In the genomic region with DNA sequence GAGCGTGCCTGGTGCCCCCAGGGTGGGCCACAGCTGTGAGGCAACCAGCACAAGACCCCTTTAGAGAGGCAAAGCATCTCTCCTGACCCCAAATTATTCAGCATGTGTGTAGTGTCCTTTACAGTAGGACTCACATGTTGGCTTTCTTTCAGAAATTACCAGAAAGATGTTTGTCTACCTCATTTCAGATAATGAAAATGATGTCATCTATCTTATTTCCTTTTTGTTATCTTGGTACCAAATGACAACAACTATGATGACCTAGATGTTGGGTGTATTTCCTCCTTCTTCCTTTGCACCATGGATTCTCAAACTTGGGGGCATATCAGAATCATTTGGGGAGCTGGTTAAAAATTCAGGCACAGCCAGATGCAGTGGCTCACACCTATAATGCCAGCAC, we compare ENCODE assay signal across 15 cellular contexts. TPM values are rescaled to one million over a fixed set of nuclear protein-coding genes. Genes with fewer than 3 reads are reported as not detected.
DNase-seq lines count a peak whose midpoint lies in the region; ATAC-seq, FAIRE-seq and TF ChIP-seq lines count a peak whose summit lies in the region.
"Had no signal": no experiment of that assay in that cellular context is flagged by ENCODE, and none has a peak within 500 bp of the region (broad histone marks: within the 10 kb centered on the region; RNA-seq: fewer than 3 reads in every experiment).

No MANE protein-coding gene starts in this region.

- FAIRE-seq in HepG2 (lab: Jason Lieb, UNC), result no peak
- FAIRE-seq: A204.1 had no signal

- intact Hi-C loops in HepG2 (cut with micrococcal nuclease; ENCODE audit: unreplicated experiment) (no loop called here), right lobe of liver (cut with DNase I) (no loop called here), CD14-positive monocyte (cut with micrococcal nuclease) (no loop called here)
- intact Hi-C loops in naive thymus-derived CD4-positive, alpha-beta T cell (cut with micrococcal nuclease), result no loop called here

- H3K4me3 Mint-ChIP-seq in T-helper 17 cell (no peak overlapping the region), CD14-positive monocyte (no peak overlapping the region)
- H3K4me3 Mint-ChIP-seq in naive thymus-derived CD4-positive, alpha-beta T cell, result no peak overlapping the region

- H3K79me2 ChIP-seq in HepG2 (ENCODE audit: insufficient read depth, low read length), result no peaks in the 10 kb centered on the region

- TF ChIP-seq RAD21 in HepG2 (CRISPR knock-in tag; IDR thresholded peaks at IDR 0.05), result no peak

- H2AFZ ChIP-seq in HepG2 (ENCODE audit: low read length), result no peak overlapping the region

- DNase-seq in HepG2 (ENCODE audit: low spot score) (no peak), right lobe of liver (no peak), T-helper 17 cell (no peak), NCI-H2107 (lab: John Stamatoyannopoulos, UW) (no peak), occipital lobe (lab: John Stamatoyannopoulos, UW) (no peak), CD14-positive monocyte (ENCODE audit: low spot score) (no peak)
- no peak for DNase-seq in naive thymus-derived CD4-positive, alpha-beta T cell
- DNase-seq: BE2C; Caco-2; CD8-positive, alpha-beta memory T cell; DMS53; HCEC 1CT; KBM-7 had no signal

- H3K27me3 ChIP-seq in HepG2 (ENCODE audit: control insufficient read depth in 1 of 2, insufficient read depth in 2 of 2, low read length in 2 of 2) (peaks cover 3 to 6% of the 10 kb centered on the region in 2 experiments; a peak in 2 of 5 replicates), right lobe of liver (no peaks in the 10 kb centered on the region)
- H3K27me3 ChIP-seq in naive thymus-derived CD4-positive, alpha-beta T cell (ENCODE audit: control insufficient read depth in 2 of 2, insufficient read depth in 2 of 2, low read length in 2 of 2), result no peaks in the 10 kb centered on the region
- H3K27me3 ChIP-seq: BE2C had no signal

- in situ Hi-C loops in HepG2 (cut with HindIII; ENCODE audit: extremely low pct_ligation_motif_present, low pct_unique_long_range_greater_than_20kb), result no loop called here

- TF ChIP-seq POLR2A in HepG2 (IDR thresholded peaks at IDR 0.05; ENCODE audit: insufficient read depth in 1 of 2, low read depth in 2 of 2, low read length in 2 of 2) (no peak), right lobe of liver (IDR thresholded peaks at IDR 0.05) (no peak)

- H3K9ac ChIP-seq in HepG2 (ENCODE audit: insufficient read depth, low read depth, low read length), result no peak overlapping the region

- H3K27ac Mint-ChIP-seq in T-helper 17 cell (peak overlapping the region; percentile 41), CD14-positive monocyte (no peak overlapping the region)
- H3K27ac Mint-ChIP-seq in naive thymus-derived CD4-positive, alpha-beta T cell, result no peak overlapping the region

- H3K4me1 ChIP-seq in HepG2 (ENCODE audit: insufficient read depth, low read length), result peaks cover 22% of the 10 kb centered on the region
- no peaks in the 10 kb centered on the region for H3K4me1 ChIP-seq in right lobe of liver
- no peaks in the 10 kb centered on the region for H3K4me1 ChIP-seq in naive thymus-derived CD4-positive, alpha-beta T cell (ENCODE audit: control insufficient read depth in 2 of 2, insufficient read depth in 2 of 2, low read length in 2 of 2)
- H3K4me1 ChIP-seq: BE2C had no signal

- no peak for TF ChIP-seq CTCF in HepG2 (CRISPR knock-in tag; IDR thresholded peaks at IDR 0.05)
- TF ChIP-seq CTCF in right lobe of liver (IDR thresholded peaks at IDR 0.05), result no peak
- TF ChIP-seq CTCF in CD14-positive monocyte (IDR thresholded peaks at IDR 0.05), result no peak

- BruUV-seq in HepG2 (replicated peaks; lab: Mats Ljungman, UMichigan), result no TSS peak

- POLR2A ChIA-PET in HepG2 (lab: Yijun Ruan, JAX), result no interaction called here
- POLR2A ChIA-PET in naive thymus-derived CD4-positive, alpha-beta T cell (lab: Charles Lee), result no interaction called here

- H3K36me3 Mint-ChIP-seq in T-helper 17 cell (ENCODE audit: low read depth) (no peaks in the 10 kb centered on the region), CD14-positive monocyte (peaks cover 0 to 3% of the 10 kb centered on the region in 2 donors)
- no peaks in the 10 kb centered on the region for H3K36me3 Mint-ChIP-seq in naive thymus-derived CD4-positive, alpha-beta T cell

- TF ChIP-seq EP300 in HepG2 (IDR thresholded peaks at IDR 0.05; ENCODE audit: low read depth in 2 of 2, low read length in 2 of 2) (no peak), HepG2 (CRISPR knock-in tag; IDR thresholded peaks at IDR 0.05; ENCODE audit: borderline replicate concordance) (no peak)

- no CpG with 5 or more reads among the region's 1 CpG for WGBS in HepG2 (ENCODE audit: low lambda C conversion rate)
- WGBS in right lobe of liver (ENCODE audit: insufficient coverage, low coverage, low lambda C conversion rate, missing lambda C conversion rate), result no CpG with 5 or more reads among the region's 1 CpG

- H3K9me3 ChIP-seq in HepG2 (ENCODE audit: low read length) (no peaks in the 10 kb centered on the region), right lobe of liver (no peaks in the 10 kb centered on the region), T-helper 17 cell (ENCODE audit: control insufficient read depth, low read length, poor library complexity, severe bottlenecking) (no peaks in the 10 kb centered on the region)
- H3K9me3 ChIP-seq in naive thymus-derived CD4-positive, alpha-beta T cell (ENCODE audit: control insufficient read depth in 2 of 3, low read length in 3 of 3), result no peaks in the 10 kb centered on the region
- H3K9me3 ChIP-seq: BE2C, Caco-2 had no signal

- H3K4me1 Mint-ChIP-seq in T-helper 17 cell (peaks cover 27% of the 10 kb centered on the region), CD14-positive monocyte (peaks cover 43% of the 10 kb centered on the region)
- H3K4me1 Mint-ChIP-seq in naive thymus-derived CD4-positive, alpha-beta T cell, result peaks cover 0 to 58% (median 12%) of the 10 kb centered on the region in 7 donors

- H3K27ac ChIP-seq in HepG2 (ENCODE audit: extremely low read length, insufficient read depth, low read length), result no peak overlapping the region
- no peak overlapping the region for H3K27ac ChIP-seq in right lobe of liver
- H3K27ac ChIP-seq in naive thymus-derived CD4-positive, alpha-beta T cell (ENCODE audit: low read depth, low read length), result no peak overlapping the region
- H3K27ac ChIP-seq: HL-60 had no signal

- no peak overlapping the region for H3K4me2 ChIP-seq in HepG2 (ENCODE audit: low read depth, low read length)

- CTCF ChIA-PET in HepG2 (lab: Yijun Ruan, JAX; ENCODE audit: low intra/inter-chr PET ratio, low total read pairs), result no interaction called here
- CTCF ChIA-PET in naive thymus-derived CD4-positive, alpha-beta T cell (lab: Charles Lee), result no interaction called here

- H3K36me3 ChIP-seq in HepG2 (replicated peaks in 1 of 2; ENCODE audit: control insufficient read depth in 1 of 2, insufficient read depth in 2 of 2, low read length in 2 of 2) (no peaks in the 10 kb centered on the region), right lobe of liver (no peaks in the 10 kb centered on the region)
- no peaks in the 10 kb centered on the region for H3K36me3 ChIP-seq in naive thymus-derived CD4-positive, alpha-beta T cell (ENCODE audit: control insufficient read depth in 2 of 3, insufficient read depth in 3 of 3, low read length in 3 of 3)
- H3K36me3 ChIP-seq: BE2C had no signal

- H4K20me1 ChIP-seq in HepG2 (ENCODE audit: insufficient read depth, low read length), result no peaks in the 10 kb centered on the region

- no peak for ATAC-seq in HepG2
- no peak for ATAC-seq in right lobe of liver
- no peak for ATAC-seq in T-helper 17 cell
- ATAC-seq in naive thymus-derived CD4-positive, alpha-beta T cell, result peak; percentile 10

- no peaks in the 10 kb centered on the region for H3K9me3 Mint-ChIP-seq in naive thymus-derived CD4-positive, alpha-beta T cell
- H3K9me3 Mint-ChIP-seq in CD14-positive monocyte, result peaks cover 0 to 2% (median 1%) of the 10 kb centered on the region in 7 donors
- H3K9me3 Mint-ChIP-seq: CD8-positive, alpha-beta memory T cell had no signal

- H3K4me3 ChIP-seq in HepG2 (replicated peaks in 1 of 3; ENCODE audit: insufficient read depth in 1 of 3, low read depth in 2 of 3, low read length in 3 of 3), result no peak overlapping the region
- no peak overlapping the region for H3K4me3 ChIP-seq in right lobe of liver
- no peak overlapping the region for H3K4me3 ChIP-seq in naive thymus-derived CD4-positive, alpha-beta T cell (ENCODE audit: low read length)

- H3K27me3 Mint-ChIP-seq in T-helper 17 cell, result no peaks in the 10 kb centered on the region
- peaks cover 0 to 9% (median 0%) of the 10 kb centered on the region in 5 donors for H3K27me3 Mint-ChIP-seq in naive thymus-derived CD4-positive, alpha-beta T cell
- H3K27me3 Mint-ChIP-seq in CD14-positive monocyte (ENCODE audit: low read depth in 3 of 3), result peaks cover 0 to 8% (median 3%) of the 10 kb centered on the region in 3 donors
- H3K27me3 Mint-ChIP-seq: CD8-positive, alpha-beta memory T cell had no signal

RNA-seq across cellular contexts. Expression of a gene that starts 50.5 kb away (rescaled TPM):
- 0.14 and 0.33 TPM in 2 replicates for total RNA-seq in HepG2 (2016; rRNA removed; fragmentation: Illumina TruSeq; extraction: Trizol)
- total RNA-seq in HepG2 (2016; cell fraction: cytosol; rRNA removed; fragmentation: Illumina TruSeq; extraction: Trizol; ENCODE audit: low read depth), result not detected in 2 replicates
- 0.09 TPM in 1 of 2 replicates, not detected in the other for total RNA-seq in HepG2 (2016; cell fraction: insoluble cytoplasmic fraction; rRNA removed; fragmentation: Illumina TruSeq; extraction: Trizol)
- not detected in 2 replicates for total RNA-seq in HepG2 (2016; cell fraction: membrane; rRNA removed; fragmentation: Illumina TruSeq; extraction: Trizol)
- not detected in 2 replicates for total RNA-seq in HepG2 (2016; cell fraction: nucleus; rRNA removed; fragmentation: Illumina TruSeq; extraction: Trizol)
- polyA plus RNA-seq in HepG2 (2011; rRNA removed), result 0.63 and 1.3 TPM in 2 replicates
- polyA plus RNA-seq in HepG2 (2011; cell fraction: cytosol; rRNA removed), result 0.43 and 1.0 TPM in 2 replicates
- 1.5 and 4.0 TPM in 2 replicates for polyA plus RNA-seq in HepG2 (2011; cell fraction: nucleus; rRNA removed)
- polyA plus RNA-seq in HepG2 (2012), result 1.0 and 1.1 TPM in 2 replicates
- polyA plus RNA-seq in HepG2 (2016; cell fraction: cytosol; fragmentation: Illumina TruSeq; extraction: Trizol; ENCODE audit: low read depth), result not detected in 2 replicates
- 0.14 TPM in 1 of 2 replicates, not detected in the other for polyA plus RNA-seq in HepG2 (2016; cell fraction: insoluble cytoplasmic fraction; fragmentation: Illumina TruSeq; extraction: Trizol; ENCODE audit: low read depth)
- polyA plus RNA-seq in HepG2 (2016; cell fraction: membrane; fragmentation: Illumina TruSeq; extraction: Trizol; ENCODE audit: low read depth), result not detected in 2 replicates
- polyA plus RNA-seq in HepG2 (2016; cell fraction: nucleus; fragmentation: Illumina TruSeq; extraction: Trizol; ENCODE audit: insufficient read depth, low read depth), result 0.13 and 0.64 TPM in 2 replicates
- polyA minus RNA-seq in HepG2 (2011; rRNA and poly(A)+ RNA removed; ENCODE audit: low replicate concordance), result 0.74 and 9.0 TPM in 2 replicates
- 0.69 and 0.97 TPM in 2 replicates for polyA minus RNA-seq in HepG2 (2011; cell fraction: cytosol; rRNA and poly(A)+ RNA removed)
- 1.5 and 2.6 TPM in 2 replicates for polyA minus RNA-seq in HepG2 (2011; cell fraction: nucleus; rRNA and poly(A)+ RNA removed)
- total RNA-seq in right lobe of liver, result 10 to 100 TPM in 1 of 6 experiments, 1 to 10 TPM in 5; 1.5 to 11.5 (median 4.7) TPM
- total RNA-seq in T-helper 17 cell, result 1 to 10 TPM; 1.6 to 2.7 TPM
- 1 to 10 TPM in 3 of 5 experiments, under 1 TPM in 1, not detected in 1; 0.46 to 9.3 (median 4.2) TPM for total RNA-seq in naive thymus-derived CD4-positive, alpha-beta T cell
- polyA plus RNA-seq in naive thymus-derived CD4-positive, alpha-beta T cell, result not detected
- total RNA-seq in occipital lobe, result 5.0 TPM
- 1 to 10 TPM in 1 of 2 donors, under 1 TPM in 1; 0.59 to 2.1 TPM for polyA plus RNA-seq in CD14-positive monocyte
